ENCODE assay signal across 1 cellular context in genomic region chr16:31072540-31073072, GRCh38.
TF ChIP-seq lines count a peak whose summit lies in the region.

No MANE protein-coding gene starts in this region.

TF ChIP-seq in HEK293, 187 proteins besides CTCF, POLR2A, EP300 and RAD21 (continued from another document):
- TF ChIP-seq ZBTB10 (tag by site-specific recombination; IDR thresholded peaks at IDR 0.05) (no peak), GLI2 (tag by site-specific recombination; IDR thresholded peaks at IDR 0.05; ENCODE audit: borderline replicate concordance, low read depth) (no peak), ZNF580 (tag by site-specific recombination; IDR thresholded peaks at IDR 0.05) (no peak), PRDM1 (tag by site-specific recombination; IDR thresholded peaks at IDR 0.05) (no peak), ZNF26 (tag by site-specific recombination; IDR thresholded peaks at IDR 0.05) (no peak), ZNF529 (tag by site-specific recombination; IDR thresholded peaks at IDR 0.05; ENCODE audit: insufficient replicate concordance) (no peak), ZNF239 (tag by site-specific recombination; IDR thresholded peaks at IDR 0.05) (no peak), ZFP69B (tag by site-specific recombination; IDR thresholded peaks at IDR 0.05) (no peak), ZNF560 (tag by site-specific recombination; IDR thresholded peaks at IDR 0.05; ENCODE audit: borderline replicate concordance) (no peak), HOXD13 (CRISPR knock-in tag; IDR thresholded peaks at IDR 0.05; ENCODE audit: borderline replicate concordance) (no peak), ZBTB20 (tag by site-specific recombination; IDR thresholded peaks at IDR 0.05) (peak; percentile 95), ZNF571 (tag by site-specific recombination; IDR thresholded peaks at IDR 0.05) (no peak), ZBTB7A (tag by site-specific recombination; IDR thresholded peaks at IDR 0.05; ENCODE audit: low read depth) (0 out of 2 replicates have a peak, but pooled peaks have one; percentile 50), GLIS1 (tag by site-specific recombination; IDR thresholded peaks at IDR 0.05) (peak; percentile 24; the same call in 1 of the 2 replicates), ZNF174 (tag by site-specific recombination; IDR thresholded peaks at IDR 0.05) (no peak), ZNF629 (tag by site-specific recombination; IDR thresholded peaks at IDR 0.05) (peak; percentile 3)
